14 cellular contexts compared by ENCODE assay signal in genomic region chr6:2492686-2493523, GRCh38.
"Had no signal": no experiment of that assay in that cellular context is flagged by ENCODE, and none has a peak within 500 bp of the region (broad histone marks: within the 10 kb centered on the region; RNA-seq: fewer than 3 reads in every experiment).

No MANE protein-coding gene starts in this region.

- ATAC-seq: effector memory CD8-positive, alpha-beta T cell; lower lobe of right lung; naive thymus-derived CD8-positive, alpha-beta T cell had no signal

- H3K27ac Mint-ChIP-seq: activated naive CD8-positive, alpha-beta T cell; effector memory CD8-positive, alpha-beta T cell; naive thymus-derived CD8-positive, alpha-beta T cell; stimulated activated naive CD8-positive, alpha-beta T cell treated with anti-CD3 and anti-CD28 coated beads, Interleukin-15, Interleukin-2, amounts not matched to agents 100 ng/mL and 50 ng/mL, for 24 hours had no signal

- H3K36me3 ChIP-seq: cardiac muscle cell, lower lobe of right lung, suprapubic skin, WERI-Rb-1 had no signal

- DNase-seq: activated CD4-positive, alpha-beta T cell treated with anti-CD3 and anti-CD28 coated beads for 1 hour; activated T-cell treated with anti-CD3 and anti-CD28 coated beads for 4 hours; effector memory CD8-positive, alpha-beta T cell; foreskin fibroblast; lower lobe of right lung; naive thymus-derived CD8-positive, alpha-beta T cell; occipital lobe; T-helper 2 cell; WERI-Rb-1 had no signal

- H3K4me3 Mint-ChIP-seq: activated naive CD8-positive, alpha-beta T cell; effector memory CD8-positive, alpha-beta T cell; naive thymus-derived CD8-positive, alpha-beta T cell; stimulated activated naive CD8-positive, alpha-beta T cell treated with anti-CD3 and anti-CD28 coated beads, Interleukin-15, Interleukin-2, amounts not matched to agents 100 ng/mL and 50 ng/mL, for 24 hours had no signal

- H3K27me3 ChIP-seq: cardiac muscle cell, suprapubic skin had no signal

- H3K4me1 ChIP-seq: lower lobe of right lung had no signal

- H3K36me3 Mint-ChIP-seq: naive thymus-derived CD8-positive, alpha-beta T cell had no signal

- H3K27ac ChIP-seq: cardiac muscle cell, epithelial cell of prostate, lower lobe of right lung, suprapubic skin, WERI-Rb-1 had no signal

- H3K4me3 ChIP-seq: cardiac muscle cell, lower lobe of right lung, suprapubic skin had no signal

- H3K9me3 ChIP-seq: lower lobe of right lung, suprapubic skin had no signal

- H3K9me3 Mint-ChIP-seq: naive thymus-derived CD8-positive, alpha-beta T cell; stimulated activated naive CD8-positive, alpha-beta T cell treated with anti-CD3 and anti-CD28 coated beads, Interleukin-15, Interleukin-2, amounts not matched to agents 100 ng/mL and 50 ng/mL, for 24 hours had no signal
